In the genomic region with DNA sequence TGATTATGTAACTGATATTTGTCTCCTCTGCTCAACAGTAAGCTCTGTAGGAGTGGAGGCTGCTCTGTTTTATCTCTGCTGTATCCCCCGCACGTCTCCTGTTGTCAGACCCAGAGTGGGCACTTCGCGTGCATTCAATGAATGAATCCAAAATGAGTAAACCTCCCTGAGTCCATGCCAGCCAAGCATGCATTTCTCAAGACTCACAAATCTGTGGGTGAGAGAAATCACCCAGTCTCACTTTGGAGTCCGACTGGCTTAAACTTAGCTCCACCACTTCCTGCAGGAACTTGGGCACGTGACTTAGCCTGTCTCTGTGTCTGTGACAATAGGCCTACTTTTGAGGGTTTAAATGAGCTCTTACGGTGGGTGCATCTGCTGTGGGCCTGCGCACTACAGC, we compare ENCODE assay signal across 13 cellular contexts. TPM values are rescaled to one million over a fixed set of nuclear protein-coding genes. Genes with fewer than 3 reads are reported as not detected.
DNase-seq lines count a peak whose midpoint lies in the region; ATAC-seq and TF ChIP-seq lines count a peak whose summit lies in the region.
"Had no signal": no experiment of that assay in that cellular context is flagged by ENCODE, and none has a peak within 500 bp of the region (broad histone marks: within the 10 kb centered on the region; RNA-seq: fewer than 3 reads in every experiment).

No MANE protein-coding gene starts in this region.

- no peak overlapping the region for H2BK15ac ChIP-seq in IMR-90 (ENCODE audit: low read depth, low read length)

- no peak overlapping the region for H3K4ac ChIP-seq in IMR-90 (ENCODE audit: low read depth, low read length)

- H3K4me1 ChIP-seq in IMR-90 (ENCODE audit: control insufficient read depth, insufficient read depth, low read length) = peaks cover 5% of the 10 kb centered on the region
- H3K4me1 ChIP-seq in adrenal gland (replicated peaks in 1 of 2) = peaks cover 39 to 66% of the 10 kb centered on the region in 2 donors

- no peak overlapping the region for H2AFZ ChIP-seq in IMR-90 (replicated peaks; ENCODE audit: low read length, poor library complexity)

- H4K8ac ChIP-seq in IMR-90 (ENCODE audit: low read depth in 2 of 2, low read length in 2 of 2) = no peak overlapping the region

- DNase-seq in AG09309 (ENCODE audit: low read depth) (peak; percentile 32), IMR-90 (no peak), adrenal gland (peak in 1 of 7 donors; percentile 23), SHP77 treated with DMSO at 0.1 percent for 48 hours (lab: John Stamatoyannopoulos, UW) (no peak), NCI-H1105 treated with DMSO at 0.1 percent for 48 hours (lab: John Stamatoyannopoulos, UW) (no peak)
- peak in 4 of 10 donors; percentile 13 to 41 (median 32) for DNase-seq in naive thymus-derived CD8-positive, alpha-beta T cell
- DNase-seq: mesendoderm, NCI-H226 had no signal

- H3K36me3 Mint-ChIP-seq in naive thymus-derived CD8-positive, alpha-beta T cell = peaks cover 0 to 31% (median 1%) of the 10 kb centered on the region in 3 donors

- dilution Hi-C loops in IMR-90 (cut with HindIII; ENCODE audit: low sequenced_read_pairs, unreplicated experiment) = no loop called here

- H3K56ac ChIP-seq in IMR-90 (ENCODE audit: extremely low read depth, insufficient read depth, low read length) = no peak overlapping the region

- H2BK20ac ChIP-seq in IMR-90 (ENCODE audit: low read depth, low read length) = no peak overlapping the region

- TF ChIP-seq CTCF in AG09309 (IDR thresholded peaks at IDR 0.05; ENCODE audit: control insufficient read depth, insufficient read depth, low read depth, low read length, missing control alignments) = no peak
- TF ChIP-seq CTCF in IMR-90 (conservative IDR thresholded peaks at IDR 0.05; ENCODE audit: low read depth, low read length) = no peak
- no peak for TF ChIP-seq CTCF in adrenal gland (IDR thresholded peaks at IDR 0.05)

- H3K27ac ChIP-seq in IMR-90 (ENCODE audit: insufficient read depth, low read length) = no peak overlapping the region
- peak overlapping the region in 3 of 5 donors; percentile 63 to 82 (median 66) for H3K27ac ChIP-seq in adrenal gland
- H3K27ac ChIP-seq: SJSA1 had no signal

- no peak overlapping the region for H2AK5ac ChIP-seq in IMR-90 (ENCODE audit: low read depth, low read length)

- H3K4me3 Mint-ChIP-seq in naive thymus-derived CD8-positive, alpha-beta T cell = peak overlapping the region; percentile 15 to 87 (median 71)

- no peak overlapping the region for H2BK5ac ChIP-seq in IMR-90 (ENCODE audit: low read depth, low read length, poor library complexity, severe bottlenecking)

- H3K23ac ChIP-seq in IMR-90 (ENCODE audit: low read depth, low read length) = no peak overlapping the region

- TF ChIP-seq POLR2A in IMR-90 (IDR thresholded peaks at IDR 0.05; ENCODE audit: low read depth, low read length) (no peak), adrenal gland (IDR thresholded peaks at IDR 0.05) (no peak)

- POLR2A ChIA-PET in IMR-90 (lab: Charles Lee; ENCODE audit: unreplicated experiment) = no interaction called here
- POLR2A ChIA-PET in naive thymus-derived CD8-positive, alpha-beta T cell (lab: Charles Lee) = interaction anchor here (0.5 to 8.0 kb wide), 7 partner anchors 8 to 295 kb away, joined by 3 to 70 read pairs (median 3); a partner anchor contains a TSS

- peak overlapping the region; percentile 43 to 95 (median 86) for H3K27ac Mint-ChIP-seq in naive thymus-derived CD8-positive, alpha-beta T cell

- H4K5ac ChIP-seq in IMR-90 (ENCODE audit: low read depth, low read length) = no peak overlapping the region

- peaks cover 0 to 9% (median 0%) of the 10 kb centered on the region in 9 donors for H3K9me3 Mint-ChIP-seq in naive thymus-derived CD8-positive, alpha-beta T cell

- no peak overlapping the region for H3K18ac ChIP-seq in IMR-90 (ENCODE audit: low read depth, low read length)

- H3K4me3 ChIP-seq in AG09309 (ENCODE audit: control insufficient read depth, low read depth, low read length) = no peak overlapping the region
- H3K4me3 ChIP-seq in IMR-90 (ENCODE audit: insufficient read depth, low read depth, low read length) = no peak overlapping the region
- H3K4me3 ChIP-seq in adrenal gland = no peak overlapping the region
- H3K4me3 ChIP-seq: SJSA1 had no signal

- no CpG with 5 or more reads among the region's 8 CpGs for WGBS in IMR-90 (ENCODE audit: extremely low coverage in 2 of 2, insufficient read length in 1 of 2), 2 experiments
- WGBS in adrenal gland, 4 donors = 73 to 90% (median 82%) methylated on average over 5 to 8 of the region's 8 CpGs

- peaks cover 45 to 87% (median 82%) of the 10 kb centered on the region in 4 donors for H3K4me1 Mint-ChIP-seq in naive thymus-derived CD8-positive, alpha-beta T cell

- no peak overlapping the region for H4K91ac ChIP-seq in IMR-90 (ENCODE audit: insufficient read depth, low read depth, low read length)

- no peaks in the 10 kb centered on the region for H3K27me3 Mint-ChIP-seq in naive thymus-derived CD8-positive, alpha-beta T cell

- H3K27me3 ChIP-seq in IMR-90 (ENCODE audit: control insufficient read depth, insufficient read depth, low read length) (no peaks in the 10 kb centered on the region), adrenal gland (no peaks in the 10 kb centered on the region)
- H3K27me3 ChIP-seq: SJSA1 had no signal

- H3K14ac ChIP-seq in IMR-90 (replicated peaks; ENCODE audit: low read depth, low read length) = no peak overlapping the region

- 0 out of 2 replicates have a peak, but pooled peaks cover 4% of the 10 kb centered on the region for H3K9me1 ChIP-seq in IMR-90 (ENCODE audit: insufficient read depth, low read length)

- no TSS peak for BruUV-seq in IMR-90 (replicated peaks; lab: Mats Ljungman, UMichigan)

- no peaks in the 10 kb centered on the region for H3K9me3 ChIP-seq in IMR-90 (ENCODE audit: control insufficient read depth, insufficient read depth, low read length)
- no peaks in the 10 kb centered on the region for H3K9me3 ChIP-seq in adrenal gland (replicated peaks in 1 of 3)
- H3K9me3 ChIP-seq: SJSA1 had no signal

- peaks cover 2% of the 10 kb centered on the region for H3K36me3 ChIP-seq in IMR-90 (ENCODE audit: control insufficient read depth, insufficient read depth, low read length)
- peaks cover 0 to 14% of the 10 kb centered on the region in 2 donors for H3K36me3 ChIP-seq in adrenal gland (replicated peaks in 1 of 2)

- no peak for ATAC-seq in IMR-90 (ENCODE audit: low read depth)
- ATAC-seq in naive thymus-derived CD8-positive, alpha-beta T cell = no peak
- ATAC-seq in GM21737 (IDR thresholded peaks at IDR 0.05; ENCODE audit: unreplicated experiment) = no peak
- ATAC-seq in GM21360 (IDR thresholded peaks at IDR 0.05; ENCODE audit: unreplicated experiment) = no peak

- intact Hi-C loops in IMR-90 (cut with micrococcal nuclease) (loop anchor here (5.0 kb wide), 1 partner anchor 103 kb away; a partner anchor contains a TSS), adrenal gland (cut with DNase I) (no loop called here)

- H3K79me1 ChIP-seq in IMR-90 (ENCODE audit: low read depth in 1 of 2, low read length in 2 of 2) = peaks cover 8 to 24% of the 10 kb centered on the region in 2 experiments

- no peak overlapping the region for H2AK9ac ChIP-seq in IMR-90 (replicated peaks; ENCODE audit: low read depth, low read length, poor library complexity)

- no peak for TF ChIP-seq RAD21 in IMR-90 (IDR thresholded peaks at IDR 0.05; ENCODE audit: low read length)

- no peak overlapping the region for H3K4me2 ChIP-seq in IMR-90 (ENCODE audit: low read depth, low read length)

- CTCF ChIA-PET in IMR-90 (lab: Yijun Ruan, JAX) = no interaction called here

- H3K9ac ChIP-seq in IMR-90 (ENCODE audit: low read depth, low read length) = no peak overlapping the region

- H2BK120ac ChIP-seq in IMR-90 (ENCODE audit: low read depth, low read length) = no peak overlapping the region

- H4K20me1 ChIP-seq in IMR-90 (ENCODE audit: insufficient read depth, low read length) = peaks cover 2% of the 10 kb centered on the region; the same call in 1 of the 2 replicates

- in situ Hi-C loops in IMR-90 (cut with MboI; ENCODE audit: low sequenced_read_pairs) = no loop called here

RNA-seq across cellular contexts. Expression of a gene that starts 3.7 kb away (rescaled TPM):
- total RNA-seq in IMR-90 (2012; rRNA removed) (32.5 and 34.1 TPM in 2 replicates), adrenal gland (10 to 100 TPM; 45.0 to 91.5 (median 61.8) TPM)
- polyA plus RNA-seq in IMR-90 (2012; rRNA removed) (13.6 and 13.9 TPM in 2 replicates), adrenal gland (10 to 100 TPM; 19.7 to 36.1 (median 23.8) TPM)
- polyA plus RNA-seq in IMR-90 (2012; cell fraction: cytosol; rRNA removed) = 11.0 and 37.1 TPM in 2 replicates
- polyA plus RNA-seq in IMR-90 (2012; cell fraction: nucleus; rRNA removed; ENCODE audit: low replicate concordance) = 5.8 and 9.0 TPM in 2 replicates
- 10 to 100 TPM; 17.2 to 20.8 TPM for total RNA-seq in naive thymus-derived CD8-positive, alpha-beta T cell
- 10 to 100 TPM; 26.0 to 31.8 (median 29.9) TPM for polyA plus RNA-seq in naive thymus-derived CD8-positive, alpha-beta T cell

RNA-seq across cellular contexts. Expression of a gene that starts 12.6 kb away (rescaled TPM):
- total RNA-seq in IMR-90 (2012; rRNA removed) = not detected in 2 replicates
- polyA plus RNA-seq in IMR-90 (2012; rRNA removed) = not detected in 2 replicates
- not detected in 2 replicates for polyA plus RNA-seq in IMR-90 (2012; cell fraction: cytosol; rRNA removed)
- not detected in 2 replicates for polyA plus RNA-seq in IMR-90 (2012; cell fraction: nucleus; rRNA removed; ENCODE audit: low replicate concordance)
- under 1 TPM in 1 of 8 donors, not detected in 7; 0.19 TPM for total RNA-seq in adrenal gland
- polyA plus RNA-seq in adrenal gland = under 1 TPM in 2 of 3 donors, not detected in 1; 0.03 to 0.24 TPM
- not detected for total RNA-seq in naive thymus-derived CD8-positive, alpha-beta T cell
- polyA plus RNA-seq in naive thymus-derived CD8-positive, alpha-beta T cell = under 1 TPM; 0.14 to 0.36 (median 0.16) TPM
- total RNA-seq: activated CD8-positive, alpha-beta memory T cell treated with anti-CD3 and anti-CD28 coated beads for 36 hours; dermis microvascular lymphatic vessel endothelial cell; SJSA1 had no signal

RNA-seq across cellular contexts. Expression of a gene that starts 25.8 kb away (rescaled TPM):
- 56.7 and 75.3 TPM in 2 replicates for total RNA-seq in IMR-90 (2012; rRNA removed)
- 138 and 153 TPM in 2 replicates for polyA plus RNA-seq in IMR-90 (2012; rRNA removed)
- polyA plus RNA-seq in IMR-90 (2012; cell fraction: cytosol; rRNA removed) = 46.3 and 96.7 TPM in 2 replicates
- polyA plus RNA-seq in IMR-90 (2012; cell fraction: nucleus; rRNA removed; ENCODE audit: low replicate concordance) = 1,289 and 1,731 TPM in 2 replicates
- 100 to 1,000 TPM in 5 of 8 donors, 10 to 100 TPM in 3; 42.8 to 200 (median 111) TPM for total RNA-seq in adrenal gland
- 100 to 1,000 TPM in 2 of 3 donors, 10 to 100 TPM in 1; 76.1 to 733 (median 478) TPM for polyA plus RNA-seq in adrenal gland
- total RNA-seq in naive thymus-derived CD8-positive, alpha-beta T cell = 100 to 1,000 TPM; 352 to 356 TPM
- polyA plus RNA-seq in naive thymus-derived CD8-positive, alpha-beta T cell = 10 to 100 TPM; 63.6 to 73.0 (median 70.2) TPM

RNA-seq across cellular contexts. Expression of a gene that starts 49.0 kb away (rescaled TPM):
- total RNA-seq in IMR-90 (2012; rRNA removed) (0.72 and 1.4 TPM in 2 replicates), adrenal gland (10 to 100 TPM in 5 of 8 donors, 1 to 10 TPM in 3; 2.9 to 20.8 (median 12.1) TPM)
- polyA plus RNA-seq in IMR-90 (2012; rRNA removed) (13.8 and 14.0 TPM in 2 replicates), adrenal gland (10 to 100 TPM in 1 of 3 donors, 1 to 10 TPM in 2; 4.5 to 21.1 (median 8.0) TPM)
- polyA plus RNA-seq in IMR-90 (2012; cell fraction: cytosol; rRNA removed) = 7.4 and 17.7 TPM in 2 replicates
- polyA plus RNA-seq in IMR-90 (2012; cell fraction: nucleus; rRNA removed; ENCODE audit: low replicate concordance) = 23.1 and 23.5 TPM in 2 replicates
- total RNA-seq in naive thymus-derived CD8-positive, alpha-beta T cell = 10 to 100 TPM; 31.6 to 31.7 TPM
- polyA plus RNA-seq in naive thymus-derived CD8-positive, alpha-beta T cell = 10 to 100 TPM in 1 of 3 donors, 1 to 10 TPM in 2; 4.5 to 13.0 (median 9.6) TPM
